In genomic region chr2:177633910-177634294, GRCh38 we compare ENCODE assay signal across 1 cellular context.
TF ChIP-seq lines count a peak whose summit lies in the region.

No MANE protein-coding gene starts in this region.

TF ChIP-seq in H1, 55 proteins besides CTCF, POLR2A, EP300 and RAD21 (continued from another document):
- no peak for TF ChIP-seq NANOG (IDR thresholded peaks at IDR 0.05; ENCODE audit: insufficient read depth, low read depth, low read length, poor library complexity, severe bottlenecking)
- TF ChIP-seq EGR1 (IDR thresholded peaks at IDR 0.05; ENCODE audit: borderline replicate concordance, low read depth, low read length) = no peak
- TF ChIP-seq GABPA (IDR thresholded peaks at IDR 0.05; ENCODE audit: borderline replicate concordance, insufficient read depth, low read length) = no peak
- no peak for TF ChIP-seq KDM4A (IDR thresholded peaks at IDR 0.05; ENCODE audit: low read depth, low read length, severe bottlenecking)
- no peak for TF ChIP-seq CREB1 (IDR thresholded peaks at IDR 0.05)
- no peak for TF ChIP-seq ZNF274 (IDR thresholded peaks at IDR 0.05; ENCODE audit: borderline replicate concordance, extremely low read depth, low read length)
